ENCODE assay signal across 8 cellular contexts in the genomic region with DNA sequence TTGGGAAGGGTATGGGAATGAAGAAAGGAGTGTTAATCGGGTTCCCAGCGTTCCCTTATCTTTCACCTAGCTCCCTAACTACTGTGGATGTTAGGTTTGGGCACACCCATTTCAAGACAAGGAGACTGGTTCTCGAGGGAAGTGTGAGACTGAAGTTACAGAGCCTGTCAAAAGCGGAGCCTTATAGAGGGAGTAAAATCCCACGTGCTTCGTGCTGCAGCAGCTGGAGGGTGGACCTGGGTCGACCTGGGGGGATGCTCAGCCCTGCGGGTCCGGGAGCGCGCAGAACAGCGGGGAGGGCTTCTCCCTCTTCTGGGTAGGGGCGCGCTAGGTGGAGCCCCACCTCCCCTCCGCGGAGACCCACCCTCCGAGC. TPM values are rescaled to one million over a fixed set of nuclear protein-coding genes. Genes with fewer than 3 reads are reported as not detected.
A peak's percentile ranks its signal among the peaks of the same experiment; 100 is the strongest.
DNase-seq lines count a peak whose midpoint lies in the region; ATAC-seq lines count a peak whose summit lies in the region.

No MANE protein-coding gene starts in this region.

- peaks cover 40% of the 10 kb centered on the region for H3K27me3 ChIP-seq in iPS-15b (ENCODE audit: control insufficient read depth, insufficient read depth, low read length)

- ATAC-seq in GM21529 (IDR thresholded peaks at IDR 0.05; ENCODE audit: unreplicated experiment) = peak; percentile 41
- peak; percentile 61 for ATAC-seq in activated T-helper 17 cell treated with anti-CD3 and anti-CD28 coated beads, Interleukin-2, amount 50 U/mL, for 72 hours (replicated peaks)
- ATAC-seq in stimulated activated naive B cell treated with anti-CD40 and anti-IgM and Interleukin-4, amounts not matched to agents 10 μg/mL and 1 μg/mL and 100 μg/mL, for 72 hours (replicated peaks) = peak; percentile 55 to 59

- H3K9me3 ChIP-seq in iPS-15b (ENCODE audit: control insufficient read depth, insufficient read depth, low read length) = no peaks in the 10 kb centered on the region

- peaks cover 4% of the 10 kb centered on the region for H3K4me1 ChIP-seq in iPS-15b (ENCODE audit: control insufficient read depth, insufficient read depth, low read length)

- peaks cover 19% of the 10 kb centered on the region for H3K4me1 Mint-ChIP-seq in activated T-helper 17 cell treated with anti-CD3 and anti-CD28 coated beads, Interleukin-2, amount 50 U/mL, for 72 hours
- H3K4me1 Mint-ChIP-seq in stimulated activated naive B cell treated with anti-CD40 and anti-IgM and Interleukin-4, amounts not matched to agents 10 μg/mL and 1 μg/mL and 100 μg/mL, for 72 hours = peaks cover 37 to 53% of the 10 kb centered on the region in 2 donors

- no peak overlapping the region for H3K9ac ChIP-seq in iPS-15b (ENCODE audit: low read depth, low read length)

- peaks cover 17% of the 10 kb centered on the region for H3K36me3 ChIP-seq in iPS-15b (ENCODE audit: control insufficient read depth, insufficient read depth, low read length)

- H3K36me3 Mint-ChIP-seq in activated T-helper 17 cell treated with anti-CD3 and anti-CD28 coated beads, Interleukin-2, amount 50 U/mL, for 72 hours (ENCODE audit: low read depth) = peaks cover 33% of the 10 kb centered on the region
- peaks cover 22 to 28% of the 10 kb centered on the region in 2 donors for H3K36me3 Mint-ChIP-seq in stimulated activated naive B cell treated with anti-CD40 and anti-IgM and Interleukin-4, amounts not matched to agents 10 μg/mL and 1 μg/mL and 100 μg/mL, for 72 hours

- H3K4me3 Mint-ChIP-seq in activated T-helper 17 cell treated with anti-CD3 and anti-CD28 coated beads, Interleukin-2, amount 50 U/mL, for 72 hours = peak overlapping the region; percentile 86
- H3K4me3 Mint-ChIP-seq in stimulated activated naive B cell treated with anti-CD40 and anti-IgM and Interleukin-4, amounts not matched to agents 10 μg/mL and 1 μg/mL and 100 μg/mL, for 72 hours = peak overlapping the region; percentile 90 to 91

- H3K4me3 ChIP-seq in Jurkat, Clone E6-1 (ENCODE audit: low read length) = peak overlapping the region; percentile 96
- H3K4me3 ChIP-seq in iPS-15b (ENCODE audit: low read depth, low read length) = peak overlapping the region; percentile 75

- no peaks in the 10 kb centered on the region for H3K9me3 Mint-ChIP-seq in activated T-helper 17 cell treated with anti-CD3 and anti-CD28 coated beads, Interleukin-2, amount 50 U/mL, for 72 hours
- H3K9me3 Mint-ChIP-seq in stimulated activated naive B cell treated with anti-CD40 and anti-IgM and Interleukin-4, amounts not matched to agents 10 μg/mL and 1 μg/mL and 100 μg/mL, for 72 hours = no peaks in the 10 kb centered on the region

- peak overlapping the region; percentile 78 for H3K27ac Mint-ChIP-seq in activated T-helper 17 cell treated with anti-CD3 and anti-CD28 coated beads, Interleukin-2, amount 50 U/mL, for 72 hours
- no peak overlapping the region for H3K27ac Mint-ChIP-seq in stimulated activated naive B cell treated with anti-CD40 and anti-IgM and Interleukin-4, amounts not matched to agents 10 μg/mL and 1 μg/mL and 100 μg/mL, for 72 hours

- peak; percentile 54 for DNase-seq in DMS114 treated with DMSO at 0.1 percent for 48 hours (lab: John Stamatoyannopoulos, UW; ENCODE audit: unreplicated experiment)
- DNase-seq in Jurkat, Clone E6-1 (ENCODE audit: low read depth, low spot score) = peak; percentile 57
- DNase-seq in stimulated activated naive B cell treated with anti-CD40 and anti-IgM and Interleukin-4, amounts not matched to agents 10 μg/mL and 1 μg/mL and 100 μg/mL, for 72 hours = no peak
- no peak for DNase-seq in activated CD8-positive, alpha-beta memory T cell treated with anti-CD3 and anti-CD28 coated beads, Interleukin-2, amount 50 U/mL, for 48 hours
- no peak for DNase-seq in AG08396 (ENCODE audit: low spot score)

- H3K27me3 Mint-ChIP-seq in activated T-helper 17 cell treated with anti-CD3 and anti-CD28 coated beads, Interleukin-2, amount 50 U/mL, for 72 hours = peaks cover 6% of the 10 kb centered on the region
- peaks cover 0 to 5% of the 10 kb centered on the region in 2 donors for H3K27me3 Mint-ChIP-seq in stimulated activated naive B cell treated with anti-CD40 and anti-IgM and Interleukin-4, amounts not matched to agents 10 μg/mL and 1 μg/mL and 100 μg/mL, for 72 hours

RNA-seq across cellular contexts. Expression of a gene that starts 0.3 kb away (rescaled TPM):
- polyA plus RNA-seq in Jurkat, Clone E6-1 (2012; ENCODE audit: insufficient read depth, insufficient read length) = 144 TPM
- total RNA-seq in activated T-helper 17 cell treated with anti-CD3 and anti-CD28 coated beads, Interleukin-2, amount 50 U/mL, for 72 hours = 10 to 100 TPM; 41.1 to 54.1 TPM

RNA-seq across cellular contexts. Expression of a gene that starts 28.1 kb away (rescaled TPM):
- not detected for polyA plus RNA-seq in Jurkat, Clone E6-1 (2012; ENCODE audit: insufficient read depth, insufficient read length)
- total RNA-seq in activated T-helper 17 cell treated with anti-CD3 and anti-CD28 coated beads, Interleukin-2, amount 50 U/mL, for 72 hours = not detected

Comparison
In these comparisons a context has a peak if more than half of its experiments do, and no peak if none do; other contexts are left out.
1. DNase-seq: peak in DMS114 treated with DMSO at 0.1 percent for 48 hours (single experiment) and Jurkat, Clone E6-1 (single experiment); none in stimulated activated naive B cell treated with anti-CD40 and anti-IgM and Interleukin-4, amounts not matched to agents 10 μg/mL and 1 μg/mL and 100 μg/mL, for 72 hours (single experiment), activated CD8-positive, alpha-beta memory T cell treated with anti-CD3 and anti-CD28 coated beads, Interleukin-2, amount 50 U/mL, for 48 hours (single experiment) and AG08396 (single experiment).
2. Peak in every context shown above with its lines, with median percentiles within 50 percentile points of each other: ATAC-seq.